ENCODE assay signal across 1 cellular context in the genomic region with DNA sequence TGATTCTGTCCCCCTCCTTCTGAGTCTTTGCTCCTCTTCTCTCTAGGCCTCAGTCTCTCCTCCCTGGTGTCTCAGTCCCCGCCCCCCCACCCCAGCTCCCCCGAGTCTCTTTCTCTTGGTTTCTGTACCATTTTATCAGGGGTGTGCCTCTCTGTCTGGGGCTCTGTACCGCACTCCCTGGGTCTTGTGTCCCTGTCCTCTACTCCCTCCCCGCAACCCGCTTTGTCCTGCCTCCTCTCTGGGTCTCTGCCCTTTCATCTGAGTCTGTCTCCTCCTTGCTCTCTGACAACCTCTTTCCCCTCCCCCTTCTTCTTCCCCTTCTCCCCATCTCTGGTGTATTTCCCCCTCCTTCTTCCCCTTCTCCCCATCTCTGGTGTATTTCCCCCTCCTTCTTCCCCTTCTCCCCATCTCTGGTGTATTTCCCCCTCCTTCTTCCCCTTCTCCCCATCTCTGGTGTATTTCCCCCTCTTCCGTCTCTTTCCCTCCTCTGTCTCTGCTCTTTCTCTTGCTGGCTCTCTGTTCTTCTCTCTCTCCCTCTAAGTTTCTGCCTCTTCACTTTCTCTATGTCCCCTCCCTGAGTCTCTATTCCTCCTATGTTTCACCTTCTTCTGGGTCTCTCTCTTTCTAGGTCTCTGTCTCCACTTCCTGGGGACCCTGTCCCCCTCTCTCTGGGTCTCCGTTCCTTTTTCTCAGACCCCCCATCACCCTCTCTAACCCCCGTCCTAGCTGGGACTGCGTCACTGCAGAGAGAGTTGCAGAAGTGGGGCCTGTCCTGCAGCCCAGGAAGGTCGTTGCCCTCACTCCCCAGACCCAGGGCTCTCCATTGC.
TF ChIP-seq lines count a peak whose summit lies in the region.

No MANE protein-coding gene starts in this region.

TF ChIP-seq in HepG2, 621 proteins besides CTCF, POLR2A, EP300 and RAD21:
- TF ChIP-seq HMGA1 (CRISPR knock-in tag; conservative IDR thresholded peaks at IDR 0.05), result no peak
- TF ChIP-seq, protein P1, sequence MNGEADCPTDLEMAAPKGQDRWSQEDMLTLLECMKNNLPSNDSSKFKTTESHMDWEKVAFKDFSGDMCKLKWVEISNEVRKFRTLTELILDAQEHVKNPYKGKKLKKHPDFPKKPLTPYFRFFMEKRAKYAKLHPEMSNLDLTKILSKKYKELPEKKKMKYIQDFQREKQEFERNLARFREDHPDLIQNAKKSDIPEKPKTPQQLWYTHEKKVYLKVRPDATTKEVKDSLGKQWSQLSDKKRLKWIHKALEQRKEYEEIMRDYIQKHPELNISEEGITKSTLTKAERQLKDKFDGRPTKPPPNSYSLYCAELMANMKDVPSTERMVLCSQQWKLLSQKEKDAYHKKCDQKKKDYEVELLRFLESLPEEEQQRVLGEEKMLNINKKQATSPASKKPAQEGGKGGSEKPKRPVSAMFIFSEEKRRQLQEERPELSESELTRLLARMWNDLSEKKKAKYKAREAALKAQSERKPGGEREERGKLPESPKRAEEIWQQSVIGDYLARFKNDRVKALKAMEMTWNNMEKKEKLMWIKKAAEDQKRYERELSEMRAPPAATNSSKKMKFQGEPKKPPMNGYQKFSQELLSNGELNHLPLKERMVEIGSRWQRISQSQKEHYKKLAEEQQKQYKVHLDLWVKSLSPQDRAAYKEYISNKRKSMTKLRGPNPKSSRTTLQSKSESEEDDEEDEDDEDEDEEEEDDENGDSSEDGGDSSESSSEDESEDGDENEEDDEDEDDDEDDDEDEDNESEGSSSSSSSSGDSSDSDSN (CRISPR knock-in tag; IDR thresholded peaks at IDR 0.05), result peak; percentile 8; the same call in 1 of the 2 replicates
